ENCODE assay signal across 8 cellular contexts in genomic region chr19:55646889-55647731, GRCh38. TPM values are rescaled to one million over a fixed set of nuclear protein-coding genes. Genes with fewer than 3 reads are reported as not detected.
DNase-seq lines count a peak whose midpoint lies in the region; ATAC-seq and TF ChIP-seq lines count a peak whose summit lies in the region.

No MANE protein-coding gene starts in this region.

- in situ Hi-C loops in IMR-90 (cut with MboI; ENCODE audit: low sequenced_read_pairs): loop anchor here (25.0 kb wide), 2 partner anchors 360 to 535 kb away; partner anchors contain the start of genes BRSK1, HSPBP1 and PPP1R12C

- peak overlapping the region; percentile 44 for H3K9ac ChIP-seq in IMR-90 (ENCODE audit: low read depth, low read length)

- no peak for ATAC-seq in CD4-positive, alpha-beta T cell (ENCODE audit: poor library complexity)
- ATAC-seq in IMR-90 (ENCODE audit: low read depth): no peak
- ATAC-seq in natural killer cell: no peak
- no peak for ATAC-seq in GM19467 (IDR thresholded peaks at IDR 0.05; ENCODE audit: unreplicated experiment)
- no peak for ATAC-seq in GM21526 (IDR thresholded peaks at IDR 0.05; ENCODE audit: low FRiP score, unreplicated experiment)

- H3K4me3 Mint-ChIP-seq in CD4-positive, alpha-beta T cell: peak overlapping the region; percentile 88
- peak overlapping the region; percentile 79 for H3K4me3 Mint-ChIP-seq in natural killer cell

- TF ChIP-seq POLR2A in IMR-90 (IDR thresholded peaks at IDR 0.05; ENCODE audit: low read depth, low read length): no peak

- no peak overlapping the region for H3K18ac ChIP-seq in IMR-90 (ENCODE audit: low read depth, low read length)

- dilution Hi-C loops in IMR-90 (cut with HindIII; ENCODE audit: low sequenced_read_pairs, unreplicated experiment): no loop called here

- H2AK5ac ChIP-seq in IMR-90 (ENCODE audit: low read depth, low read length): peak overlapping the region; percentile 43

- peak overlapping the region; percentile 87 to 100; a peak in 3 of 4 replicates for H4K8ac ChIP-seq in IMR-90 (ENCODE audit: low read depth in 2 of 2, low read length in 2 of 2)

- H3K27me3 ChIP-seq in CD4-positive, alpha-beta T cell (ENCODE audit: control insufficient read depth, insufficient read depth, low read length): no peaks in the 10 kb centered on the region
- H3K27me3 ChIP-seq in IMR-90 (ENCODE audit: control insufficient read depth, insufficient read depth, low read length): no peaks in the 10 kb centered on the region

- no peak overlapping the region for H3K14ac ChIP-seq in IMR-90 (replicated peaks; ENCODE audit: low read depth, low read length)

- H3K9me1 ChIP-seq in IMR-90 (ENCODE audit: insufficient read depth, low read length): no peaks in the 10 kb centered on the region

- CTCF ChIA-PET in CD4-positive, alpha-beta T cell (lab: Charles Lee): interaction anchor here (0.6 to 2.5 kb wide), 3 partner anchors 14 to 41 kb away, joined by 3 to 12 read pairs (median 4); partner anchors contain the start of gene ZNF865
- CTCF ChIA-PET in IMR-90 (lab: Yijun Ruan, JAX): interaction anchor here (1.1 kb wide), 1 partner anchor 14 kb away, joined by 6 read pairs; no protein-coding TSS in a partner anchor

- TF ChIP-seq CTCF in CD4-positive, alpha-beta T cell (IDR thresholded peaks at IDR 0.05): no peak
- no peak for TF ChIP-seq CTCF in IMR-90 (conservative IDR thresholded peaks at IDR 0.05; ENCODE audit: low read depth, low read length)
- no peak for TF ChIP-seq CTCF in natural killer cell (IDR thresholded peaks at IDR 0.05)

- TF ChIP-seq RAD21 in IMR-90 (IDR thresholded peaks at IDR 0.05; ENCODE audit: low read length): no peak

- H2BK20ac ChIP-seq in IMR-90 (ENCODE audit: low read depth, low read length): no peak overlapping the region

- peak overlapping the region; percentile 35 for H3K27ac ChIP-seq in CD4-positive, alpha-beta T cell (ENCODE audit: low read depth, low read length)
- H3K27ac ChIP-seq in IMR-90 (ENCODE audit: insufficient read depth, low read length) (peak overlapping the region; percentile 21), caudate nucleus (ENCODE audit: low read depth, low read length) (peak overlapping the region; percentile 85)

- POLR2A ChIA-PET in CD4-positive, alpha-beta T cell (lab: Charles Lee): interaction anchor here (0.9 to 2.0 kb wide), 5 partner anchors 9 to 185 kb away, joined by 3 to 14 read pairs (median 4); partner anchors contain the start of gene ISOC2
- POLR2A ChIA-PET in IMR-90 (lab: Charles Lee; ENCODE audit: unreplicated experiment): no interaction called here

- peak overlapping the region; percentile 86 for H3K4me3 ChIP-seq in IMR-90 (ENCODE audit: insufficient read depth, low read depth, low read length)

- peak overlapping the region; percentile 95 for H2AFZ ChIP-seq in IMR-90 (replicated peaks; ENCODE audit: low read length, poor library complexity)

- no peak for DNase-seq in CD4-positive, alpha-beta T cell
- DNase-seq in IMR-90: no peak
- no peak for DNase-seq in caudate nucleus (lab: John Stamatoyannopoulos, UW)
- no peak for DNase-seq in natural killer cell
- DNase-seq in Ammon's horn (ENCODE audit: low spot score): no peak
- DNase-seq in cerebellar nuclear complex (lab: John Stamatoyannopoulos, UW): no peak

- WGBS in IMR-90 (ENCODE audit: extremely low coverage in 2 of 2, insufficient read length in 1 of 2), 2 experiments: 100% methylated on average over 2 of the region's 14 CpGs; no CpG with 5 or more reads in 1 of the 2 experiments

- H3K23ac ChIP-seq in IMR-90 (ENCODE audit: low read depth, low read length): no peak overlapping the region; the same call in 1 of the 2 replicates

- intact Hi-C loops in CD4-positive, alpha-beta T cell (cut with DNase I, micrococcal nuclease): loop anchor here in 1 of 2 experiments (5.0 kb wide), 1 partner anchor 35 kb away; no protein-coding TSS in a partner anchor
- intact Hi-C loops in IMR-90 (cut with micrococcal nuclease): no loop called here
- intact Hi-C loops in natural killer cell (cut with micrococcal nuclease): no loop called here

- peaks cover 43% of the 10 kb centered on the region for H3K4me1 Mint-ChIP-seq in CD4-positive, alpha-beta T cell (ENCODE audit: low read depth)
- H3K4me1 Mint-ChIP-seq in natural killer cell: peaks cover 19 to 43% of the 10 kb centered on the region in 2 donors

- H2BK15ac ChIP-seq in IMR-90 (ENCODE audit: low read depth, low read length): no peak overlapping the region

- H3K36me3 ChIP-seq in IMR-90 (ENCODE audit: control insufficient read depth, insufficient read depth, low read length): peaks cover 17% of the 10 kb centered on the region

- no peaks in the 10 kb centered on the region for H3K9me3 Mint-ChIP-seq in CD4-positive, alpha-beta T cell
- H3K9me3 Mint-ChIP-seq in natural killer cell: no peaks in the 10 kb centered on the region

- H3K4me2 ChIP-seq in IMR-90 (ENCODE audit: low read depth, low read length): peak overlapping the region; percentile 71

- peak overlapping the region; percentile 97 for H2AK9ac ChIP-seq in IMR-90 (replicated peaks; ENCODE audit: low read depth, low read length, poor library complexity)

- no peak overlapping the region; the same call in 1 of the 2 replicates for H3K56ac ChIP-seq in IMR-90 (ENCODE audit: extremely low read depth, insufficient read depth, low read length)

- no peaks in the 10 kb centered on the region for H3K27me3 Mint-ChIP-seq in CD4-positive, alpha-beta T cell
- H3K27me3 Mint-ChIP-seq in natural killer cell (ENCODE audit: low read depth in 2 of 2): peaks cover 0 to 7% of the 10 kb centered on the region in 2 donors

- no TSS peak for BruUV-seq in IMR-90 (replicated peaks; lab: Mats Ljungman, UMichigan)

- H2BK120ac ChIP-seq in IMR-90 (ENCODE audit: low read depth, low read length): no peak overlapping the region

- peaks cover 9% of the 10 kb centered on the region for H3K36me3 Mint-ChIP-seq in CD4-positive, alpha-beta T cell (ENCODE audit: low read depth)
- no peaks in the 10 kb centered on the region for H3K36me3 Mint-ChIP-seq in natural killer cell

- peak overlapping the region; percentile 84 for H3K4ac ChIP-seq in IMR-90 (ENCODE audit: low read depth, low read length)

- no peaks in the 10 kb centered on the region for H4K20me1 ChIP-seq in IMR-90 (ENCODE audit: insufficient read depth, low read length)

- H3K4me1 ChIP-seq in IMR-90 (ENCODE audit: control insufficient read depth, insufficient read depth, low read length): peaks cover 14% of the 10 kb centered on the region

- peak overlapping the region; percentile 31 for H4K5ac ChIP-seq in IMR-90 (ENCODE audit: low read depth, low read length)

- no peak overlapping the region for H2BK5ac ChIP-seq in IMR-90 (ENCODE audit: low read depth, low read length, poor library complexity, severe bottlenecking)

- peaks cover 22 to 56% of the 10 kb centered on the region in 2 experiments for H3K79me1 ChIP-seq in IMR-90 (ENCODE audit: low read depth in 1 of 2, low read length in 2 of 2)

- H3K9me3 ChIP-seq in CD4-positive, alpha-beta T cell (ENCODE audit: control insufficient read depth, low read length): no peaks in the 10 kb centered on the region
- H3K9me3 ChIP-seq in IMR-90 (ENCODE audit: control insufficient read depth, insufficient read depth, low read length): no peaks in the 10 kb centered on the region

- H3K27ac Mint-ChIP-seq in CD4-positive, alpha-beta T cell: peak overlapping the region; percentile 63
- H3K27ac Mint-ChIP-seq in natural killer cell: peak overlapping the region in 1 of 2 donors; percentile 42

- H4K91ac ChIP-seq in IMR-90 (ENCODE audit: insufficient read depth, low read depth, low read length): peak overlapping the region; percentile 78; the same call in 1 of the 2 replicates

TF ChIP-seq in IMR-90, 13 proteins besides CTCF, POLR2A, EP300 and RAD21 (continues in another document):
- no peak for TF ChIP-seq MAZ (IDR thresholded peaks at IDR 0.05; ENCODE audit: borderline replicate concordance, low read depth, low read length)
- TF ChIP-seq CEBPB (IDR thresholded peaks at IDR 0.05; ENCODE audit: low read depth, low read length): no peak
- TF ChIP-seq CHD1 (IDR thresholded peaks at IDR 0.05; ENCODE audit: low read depth, low read length): no peak
- no peak for TF ChIP-seq SMC3 (IDR thresholded peaks at IDR 0.05; ENCODE audit: low read depth, low read length)
- TF ChIP-seq RCOR1 (IDR thresholded peaks at IDR 0.05; ENCODE audit: insufficient replicate concordance, low read length): no peak

RNA-seq across cellular contexts. Expression of gene CCDC106, which starts 0.9 kb away (rescaled TPM):
- total RNA-seq in CD4-positive, alpha-beta T cell: 1 to 10 TPM; 1.7 to 1.8 TPM
- total RNA-seq in IMR-90 (2012; rRNA removed) (2.2 and 2.3 TPM in 2 replicates), natural killer cell (1 to 10 TPM; 2.0 to 3.2 (median 3.2) TPM)
- 13.6 and 15.0 TPM in 2 replicates for polyA plus RNA-seq in IMR-90 (2012; rRNA removed)
- polyA plus RNA-seq in IMR-90 (2012; cell fraction: cytosol; rRNA removed): 17.1 and 19.8 TPM in 2 replicates
- polyA plus RNA-seq in IMR-90 (2012; cell fraction: nucleus; rRNA removed; ENCODE audit: low replicate concordance): 17.7 and 35.9 TPM in 2 replicates

RNA-seq across cellular contexts. Expression of gene ZNF581, which starts 3.7 kb away (rescaled TPM):
- total RNA-seq in CD4-positive, alpha-beta T cell: 10 to 100 TPM; 23.1 to 24.7 TPM
- total RNA-seq in IMR-90 (2012; rRNA removed): 9.7 and 10.0 TPM in 2 replicates
- polyA plus RNA-seq in IMR-90 (2012; rRNA removed): 21.9 and 24.5 TPM in 2 replicates
- 17.7 and 25.7 TPM in 2 replicates for polyA plus RNA-seq in IMR-90 (2012; cell fraction: cytosol; rRNA removed)
- 13.3 and 24.2 TPM in 2 replicates for polyA plus RNA-seq in IMR-90 (2012; cell fraction: nucleus; rRNA removed; ENCODE audit: low replicate concordance)
- 10 to 100 TPM; 15.4 to 21.9 (median 19.0) TPM for total RNA-seq in natural killer cell

RNA-seq across cellular contexts. Expression of gene ZNF580, which starts 6.3 kb away (rescaled TPM):
- 10 to 100 TPM; 45.2 to 46.6 TPM for total RNA-seq in CD4-positive, alpha-beta T cell
- 1.4 and 1.7 TPM in 2 replicates for total RNA-seq in IMR-90 (2012; rRNA removed)
- polyA plus RNA-seq in IMR-90 (2012; rRNA removed): 36.9 and 44.4 TPM in 2 replicates
- polyA plus RNA-seq in IMR-90 (2012; cell fraction: cytosol; rRNA removed): 31.7 and 69.6 TPM in 2 replicates
- 74.8 and 129 TPM in 2 replicates for polyA plus RNA-seq in IMR-90 (2012; cell fraction: nucleus; rRNA removed; ENCODE audit: low replicate concordance)
- 10 to 100 TPM; 38.0 to 46.0 (median 40.0) TPM for total RNA-seq in natural killer cell

RNA-seq across cellular contexts. Expression of gene U2AF2, which starts 7.7 kb away (rescaled TPM):
- total RNA-seq in CD4-positive, alpha-beta T cell: 100 to 1,000 TPM; 209 to 212 TPM
- total RNA-seq in IMR-90 (2012; rRNA removed) (96.1 and 120 TPM in 2 replicates), natural killer cell (100 to 1,000 TPM; 304 to 322 (median 321) TPM)
- polyA plus RNA-seq in IMR-90 (2012; rRNA removed): 260 and 303 TPM in 2 replicates
- 162 and 288 TPM in 2 replicates for polyA plus RNA-seq in IMR-90 (2012; cell fraction: cytosol; rRNA removed)
- 279 and 320 TPM in 2 replicates for polyA plus RNA-seq in IMR-90 (2012; cell fraction: nucleus; rRNA removed; ENCODE audit: low replicate concordance)

RNA-seq across cellular contexts. Expression of gene ZNF784, which starts 22.7 kb away (rescaled TPM):
- 10 to 100 TPM; 11.2 to 11.8 TPM for total RNA-seq in CD4-positive, alpha-beta T cell
- total RNA-seq in IMR-90 (2012; rRNA removed) (2.5 TPM in 2 replicates), natural killer cell (1 to 10 TPM; 6.4 to 7.9 (median 7.1) TPM)
- 3.7 and 4.1 TPM in 2 replicates for polyA plus RNA-seq in IMR-90 (2012; rRNA removed)
- 3.2 and 4.1 TPM in 2 replicates for polyA plus RNA-seq in IMR-90 (2012; cell fraction: cytosol; rRNA removed)
- 9.5 and 20.0 TPM in 2 replicates for polyA plus RNA-seq in IMR-90 (2012; cell fraction: nucleus; rRNA removed; ENCODE audit: low replicate concordance)

Comparison
In these comparisons a context has a peak if more than half of its experiments do, and no peak if none do; other contexts are left out.
1. H3K27ac ChIP-seq: peak in every context shown above with its lines; median percentile 85 in caudate nucleus; 35 in CD4-positive, alpha-beta T cell; 21 in IMR-90.
2. RNA of gene ZNF580, which starts 6.3 kb away (total RNA-seq): 45.2 to 46.6 TPM in CD4-positive, alpha-beta T cell and 38.0 to 46.0 TPM in natural killer cell; 1.4 to 1.7 TPM in IMR-90; every median in the first group is over 10 times any median in the second.